ENCODE assay signal across 9 cellular contexts in the genomic region with DNA sequence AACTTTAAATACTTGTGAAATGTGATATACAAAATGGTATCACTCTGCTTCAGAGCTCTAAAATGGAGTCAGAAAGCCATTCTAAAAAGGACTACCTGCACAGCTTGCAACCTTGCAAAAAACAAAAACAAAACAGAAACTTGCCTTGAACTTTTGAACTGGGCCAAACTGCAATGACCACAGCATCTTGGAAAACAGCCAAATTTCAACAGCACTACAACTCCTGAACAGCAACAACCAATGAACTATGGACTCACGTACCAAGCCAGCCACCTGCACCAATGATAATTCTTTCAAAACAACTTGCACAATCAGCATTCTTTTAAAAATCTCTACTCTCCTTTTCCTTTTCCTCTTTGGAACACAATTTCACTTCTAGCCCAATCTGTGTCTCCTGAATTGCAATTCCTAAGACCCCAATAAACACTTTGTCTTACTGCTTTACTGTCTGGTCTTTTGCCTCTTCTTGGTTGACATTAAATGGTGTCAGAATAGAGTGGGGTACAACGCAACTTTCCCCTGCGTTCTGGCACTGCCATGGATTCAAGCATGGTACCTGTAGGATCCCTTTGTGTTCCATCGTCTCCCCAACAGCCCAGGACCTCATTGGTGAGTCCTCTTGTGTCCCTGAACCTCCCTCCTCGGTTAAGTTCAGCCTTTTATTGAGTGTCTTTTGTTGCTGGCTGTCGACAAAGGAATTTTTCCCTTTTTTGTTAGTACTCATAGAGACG. TPM values are rescaled to one million over a fixed set of nuclear protein-coding genes. Genes with fewer than 3 reads are reported as not detected.
A peak's percentile ranks its signal among the peaks of the same experiment; 100 is the strongest.
DNase-seq lines count a peak whose midpoint lies in the region; ATAC-seq and TF ChIP-seq lines count a peak whose summit lies in the region.
"Had no signal": no experiment of that assay in that cellular context is flagged by ENCODE, and none has a peak within 500 bp of the region (broad histone marks: within the 10 kb centered on the region; RNA-seq: fewer than 3 reads in every experiment).

No MANE protein-coding gene starts in this region.

- no peaks in the 10 kb centered on the region for H3K4me1 ChIP-seq in hepatocyte (ENCODE audit: insufficient read depth)
- no peaks in the 10 kb centered on the region for H3K4me1 ChIP-seq in HAP-1

- H3K4me2 ChIP-seq in hepatocyte = no peak overlapping the region

- H3K27me3 ChIP-seq in hepatocyte (no peaks in the 10 kb centered on the region), HAP-1 (ENCODE audit: low read depth) (no peaks in the 10 kb centered on the region)

- no peaks in the 10 kb centered on the region for H3K9me2 ChIP-seq in hepatocyte (replicated peaks; ENCODE audit: insufficient read depth)

- TF ChIP-seq CTCF in hepatocyte (IDR thresholded peaks at IDR 0.05; ENCODE audit: poor library complexity) = no peak

- no peaks in the 10 kb centered on the region for H4K20me1 ChIP-seq in hepatocyte (ENCODE audit: insufficient read depth, poor library complexity, severe bottlenecking)

- no peaks in the 10 kb centered on the region for H3K9me3 ChIP-seq in hepatocyte (ENCODE audit: low read depth)
- H3K9me3 ChIP-seq in HAP-1 = no peaks in the 10 kb centered on the region

- no peak overlapping the region for H2AFZ ChIP-seq in hepatocyte

- DNase-seq in hepatocyte (ENCODE audit: low spot score) (peak; percentile 51), T-helper 9 cell (no peak), NCI-H510A (lab: John Stamatoyannopoulos, UW) (no peak), HAP-1 (ENCODE audit: low spot score in 2 of 2) (no peak), NCI-H82 (lab: John Stamatoyannopoulos, UW) (no peak)
- DNase-seq: activated T-cell treated with anti-CD3 and anti-CD28 coated beads, Interleukin-2, amount 50 U/mL, for 48 hours had no signal

- no peaks in the 10 kb centered on the region for H3K79me2 ChIP-seq in hepatocyte

- in situ Hi-C loops in HAP-1 (cut with MboI; ENCODE audit: low sequenced_read_pairs) = no loop called here

- 62% methylated on average over 7 of the region's 7 CpGs for WGBS in hepatocyte (ENCODE audit: low lambda C conversion rate, missing lambda C conversion rate)

- ATAC-seq in GM18517 (IDR thresholded peaks at IDR 0.05; ENCODE audit: unreplicated experiment) (peak; percentile 97), GM21717 (IDR thresholded peaks at IDR 0.05; ENCODE audit: unreplicated experiment) (peak; percentile 98), HG03460 (IDR thresholded peaks at IDR 0.05; ENCODE audit: unreplicated experiment) (peak; percentile 98)

- H3K36me3 ChIP-seq in hepatocyte (replicated peaks; ENCODE audit: insufficient read depth, low read depth) (no peaks in the 10 kb centered on the region), HAP-1 (replicated peaks) (no peaks in the 10 kb centered on the region)

- H3K4me3 ChIP-seq in hepatocyte (no peak overlapping the region), HAP-1 (no peak overlapping the region)

- H3K27ac ChIP-seq in hepatocyte = peak overlapping the region; percentile 36

RNA-seq across cellular contexts. Expression of a gene that starts 35.7 kb away (rescaled TPM):
- 51.5 and 53.6 TPM in 2 replicates for total RNA-seq in hepatocyte
- 35.1 and 40.5 TPM in 2 replicates for polyA plus RNA-seq in hepatocyte
